In the genomic region with DNA sequence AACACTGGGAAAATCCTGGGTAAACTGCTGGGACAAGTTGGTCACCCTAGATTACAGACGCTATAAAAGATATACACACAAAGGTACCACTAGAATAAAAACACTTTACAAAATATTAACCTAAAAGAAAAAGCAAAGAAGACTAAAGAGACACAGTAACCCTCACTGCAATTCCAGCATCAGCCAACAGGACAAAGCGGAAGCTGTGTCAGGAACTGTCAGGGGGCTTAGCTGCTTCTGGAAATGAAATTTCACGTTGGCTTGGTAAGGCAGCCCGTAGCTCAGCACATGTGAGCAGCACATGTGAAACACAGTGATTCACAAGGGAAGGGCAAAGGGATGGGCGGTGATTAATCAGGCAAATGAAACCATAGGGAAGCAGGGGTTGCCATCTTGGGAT, we compare ENCODE assay signal across 24 cellular contexts.
DNase-seq lines count a peak whose midpoint lies in the region; ATAC-seq and TF ChIP-seq lines count a peak whose summit lies in the region.
"Had no signal": no experiment of that assay in that cellular context is flagged by ENCODE, and none has a peak within 500 bp of the region (broad histone marks: within the 10 kb centered on the region; RNA-seq: fewer than 3 reads in every experiment).

No MANE protein-coding gene starts in this region.

- WGBS in tibial nerve, 2 donors = 84 to 87% methylated on average over 5 of the region's 5 CpGs

- H3K4me1 Mint-ChIP-seq in WTC11 (peaks cover 32% of the 10 kb centered on the region), neural progenitor cell (peaks cover 17% of the 10 kb centered on the region)

- H4K20me1 ChIP-seq in neural progenitor cell (ENCODE audit: low read depth) (no peaks in the 10 kb centered on the region), osteoblast (ENCODE audit: insufficient read depth, low read length) (no peaks in the 10 kb centered on the region)

- no peaks in the 10 kb centered on the region for H3K27me3 ChIP-seq in neural progenitor cell
- H3K27me3 ChIP-seq in tibial nerve = no peaks in the 10 kb centered on the region
- H3K27me3 ChIP-seq in osteoblast (ENCODE audit: insufficient read depth, low read length) = no peaks in the 10 kb centered on the region
- H3K27me3 ChIP-seq: pancreas, spleen, upper lobe of right lung had no signal

- H3K4me1 ChIP-seq in neural progenitor cell (peaks cover 4% of the 10 kb centered on the region), tibial nerve (no peaks in the 10 kb centered on the region), osteoblast (ENCODE audit: insufficient read depth, low read length) (no peaks in the 10 kb centered on the region)
- H3K4me1 ChIP-seq: pancreas, spleen, upper lobe of right lung had no signal

- no peak overlapping the region for H3K4me3 Mint-ChIP-seq in WTC11
- H3K4me3 Mint-ChIP-seq in neural progenitor cell = no peak overlapping the region
- H3K4me3 Mint-ChIP-seq: activated CD4-positive, alpha-beta memory T cell treated with anti-CD3 and anti-CD28 coated beads for 36 hours; CD14-positive monocyte; natural killer cell had no signal

- H3K9me3 ChIP-seq in neural progenitor cell (ENCODE audit: low read depth) (no peaks in the 10 kb centered on the region), tibial nerve (peaks cover 0 to 12% (median 0%) of the 10 kb centered on the region in 4 donors), osteoblast (ENCODE audit: low read depth, low read length) (no peaks in the 10 kb centered on the region)
- H3K9me3 ChIP-seq: pancreas, upper lobe of right lung had no signal

- no peak for TF ChIP-seq POLR2A in tibial nerve (IDR thresholded peaks at IDR 0.05)

- peak; percentile 10; the same call in 1 of the 3 replicates for TF ChIP-seq CTCF in GM12872 (IDR thresholded peaks at IDR 0.05; ENCODE audit: insufficient read depth, low read depth, low read length)
- no peak; the same call in 1 of the 2 replicates for TF ChIP-seq CTCF in WTC11 (IDR thresholded peaks at IDR 0.05)
- peak; percentile 5 for TF ChIP-seq CTCF in fibroblast of the aortic adventitia (IDR thresholded peaks at IDR 0.05; ENCODE audit: insufficient read depth, low read length)
- peak; percentile 51 for TF ChIP-seq CTCF in neural progenitor cell (IDR thresholded peaks at IDR 0.05)
- no peak for TF ChIP-seq CTCF in tibial nerve (IDR thresholded peaks at IDR 0.05)
- TF ChIP-seq CTCF in osteoblast (IDR thresholded peaks at IDR 0.05; ENCODE audit: extremely low read depth, low read depth, low read length) = no peak

- H3K27me3 Mint-ChIP-seq in WTC11 (ENCODE audit: low read depth) (no peaks in the 10 kb centered on the region; the same call in 1 of the 2 replicates), neural progenitor cell (ENCODE audit: insufficient read depth, low read depth) (no peaks in the 10 kb centered on the region)
- H3K27me3 Mint-ChIP-seq: activated CD4-positive, alpha-beta memory T cell treated with anti-CD3 and anti-CD28 coated beads for 36 hours had no signal

- DNase-seq in WTC11 (ENCODE audit: low spot score) (no peak), fibroblast of the aortic adventitia (ENCODE audit: low read depth) (no peak), neural progenitor cell (ENCODE audit: low spot score) (no peak), tibial nerve (ENCODE audit: low spot score in 2 of 2) (no peak), osteoblast (ENCODE audit: insufficient read length, low spot score, missing footprints) (no peak), NCI-H2107 (lab: John Stamatoyannopoulos, UW) (no peak)
- DNase-seq in activated T-cell treated with anti-CD3 and anti-CD28 coated beads, Interleukin-2, amount 50 U/mL, for 48 hours = no peak
- DNase-seq: activated CD4-positive, alpha-beta memory T cell treated with anti-CD3 and anti-CD28 coated beads for 36 hours; cortex of kidney; DMS79; GM23248; IMR-90; natural killer cell; NCI-H1092; NCI-H187; NCI-H524; pancreas; SHP77 treated with DMSO at 0.1 percent for 48 hours; spleen; upper lobe of right lung had no signal

- H3K9me3 Mint-ChIP-seq in WTC11 (peaks cover 17% of the 10 kb centered on the region), neural progenitor cell (peaks cover 10% of the 10 kb centered on the region)

- H3K36me3 ChIP-seq in neural progenitor cell (no peaks in the 10 kb centered on the region), tibial nerve (peaks cover 0 to 9% (median 0%) of the 10 kb centered on the region in 3 donors), osteoblast (ENCODE audit: insufficient read depth, low read length) (no peaks in the 10 kb centered on the region)
- H3K36me3 ChIP-seq: pancreas, upper lobe of right lung had no signal

- H3K79me2 ChIP-seq in neural progenitor cell (ENCODE audit: low read depth) (no peaks in the 10 kb centered on the region), osteoblast (ENCODE audit: insufficient read depth, low read length) (no peaks in the 10 kb centered on the region)

- POLR2A ChIA-PET in WTC11 (lab: Charles Lee) = no interaction called here

- H3K4me2 ChIP-seq in neural progenitor cell (no peak overlapping the region), osteoblast (ENCODE audit: insufficient read depth, low read length) (no peak overlapping the region)

- ATAC-seq in WTC11 = peak; percentile 84
- ATAC-seq: activated naive CD4-positive, alpha-beta T cell treated with anti-CD3 and anti-CD28 coated beads, Interleukin-2, amount 50 U/mL, for 72 hours; natural killer cell; Panc1; pancreas had no signal

- no peak overlapping the region for H3K27ac Mint-ChIP-seq in WTC11
- no peak overlapping the region for H3K27ac Mint-ChIP-seq in neural progenitor cell
- H3K27ac Mint-ChIP-seq: activated CD4-positive, alpha-beta memory T cell treated with anti-CD3 and anti-CD28 coated beads for 36 hours; natural killer cell had no signal

- H3K36me3 Mint-ChIP-seq in WTC11 (peaks cover 11% of the 10 kb centered on the region), neural progenitor cell (no peaks in the 10 kb centered on the region)
- H3K36me3 Mint-ChIP-seq: natural killer cell had no signal

- CTCF ChIA-PET in WTC11 (lab: Charles Lee) = interaction anchor here (0.5 to 1.3 kb wide), 14 partner anchors 9 to 1376 kb away, joined by 3 to 6 read pairs (median 3); no protein-coding TSS in a partner anchor

- H3K27ac ChIP-seq in neural progenitor cell (no peak overlapping the region), tibial nerve (no peak overlapping the region), osteoblast (ENCODE audit: low read depth, low read length) (no peak overlapping the region)
- H3K27ac ChIP-seq: GM23248, pancreas, spleen, upper lobe of right lung had no signal

- no peak overlapping the region for H3K4me3 ChIP-seq in fibroblast of the aortic adventitia (ENCODE audit: low read depth, low read length)
- no peak overlapping the region for H3K4me3 ChIP-seq in neural progenitor cell
- no peak overlapping the region for H3K4me3 ChIP-seq in tibial nerve
- H3K4me3 ChIP-seq in osteoblast (ENCODE audit: insufficient read depth, low read length) = no peak overlapping the region
- H3K4me3 ChIP-seq: GM23248, pancreas, spleen, upper lobe of right lung had no signal

- no peak for TF ChIP-seq EP300 in tibial nerve (IDR thresholded peaks at IDR 0.05)

- H2AFZ ChIP-seq in neural progenitor cell (replicated peaks) (no peak overlapping the region), osteoblast (ENCODE audit: low read length) (no peak overlapping the region)
- H2AFZ ChIP-seq: GM23248 had no signal

- H3F3A ChIP-seq in neural progenitor cell (ENCODE audit: low read depth) = no peaks in the 10 kb centered on the region

- no peak overlapping the region for H3K9ac ChIP-seq in neural progenitor cell
- H3K9ac ChIP-seq: GM23248 had no signal

TF ChIP-seq in WTC11, 78 proteins besides CTCF, POLR2A, EP300 and RAD21 (continues in another document):
- TF ChIP-seq, protein P1, sequence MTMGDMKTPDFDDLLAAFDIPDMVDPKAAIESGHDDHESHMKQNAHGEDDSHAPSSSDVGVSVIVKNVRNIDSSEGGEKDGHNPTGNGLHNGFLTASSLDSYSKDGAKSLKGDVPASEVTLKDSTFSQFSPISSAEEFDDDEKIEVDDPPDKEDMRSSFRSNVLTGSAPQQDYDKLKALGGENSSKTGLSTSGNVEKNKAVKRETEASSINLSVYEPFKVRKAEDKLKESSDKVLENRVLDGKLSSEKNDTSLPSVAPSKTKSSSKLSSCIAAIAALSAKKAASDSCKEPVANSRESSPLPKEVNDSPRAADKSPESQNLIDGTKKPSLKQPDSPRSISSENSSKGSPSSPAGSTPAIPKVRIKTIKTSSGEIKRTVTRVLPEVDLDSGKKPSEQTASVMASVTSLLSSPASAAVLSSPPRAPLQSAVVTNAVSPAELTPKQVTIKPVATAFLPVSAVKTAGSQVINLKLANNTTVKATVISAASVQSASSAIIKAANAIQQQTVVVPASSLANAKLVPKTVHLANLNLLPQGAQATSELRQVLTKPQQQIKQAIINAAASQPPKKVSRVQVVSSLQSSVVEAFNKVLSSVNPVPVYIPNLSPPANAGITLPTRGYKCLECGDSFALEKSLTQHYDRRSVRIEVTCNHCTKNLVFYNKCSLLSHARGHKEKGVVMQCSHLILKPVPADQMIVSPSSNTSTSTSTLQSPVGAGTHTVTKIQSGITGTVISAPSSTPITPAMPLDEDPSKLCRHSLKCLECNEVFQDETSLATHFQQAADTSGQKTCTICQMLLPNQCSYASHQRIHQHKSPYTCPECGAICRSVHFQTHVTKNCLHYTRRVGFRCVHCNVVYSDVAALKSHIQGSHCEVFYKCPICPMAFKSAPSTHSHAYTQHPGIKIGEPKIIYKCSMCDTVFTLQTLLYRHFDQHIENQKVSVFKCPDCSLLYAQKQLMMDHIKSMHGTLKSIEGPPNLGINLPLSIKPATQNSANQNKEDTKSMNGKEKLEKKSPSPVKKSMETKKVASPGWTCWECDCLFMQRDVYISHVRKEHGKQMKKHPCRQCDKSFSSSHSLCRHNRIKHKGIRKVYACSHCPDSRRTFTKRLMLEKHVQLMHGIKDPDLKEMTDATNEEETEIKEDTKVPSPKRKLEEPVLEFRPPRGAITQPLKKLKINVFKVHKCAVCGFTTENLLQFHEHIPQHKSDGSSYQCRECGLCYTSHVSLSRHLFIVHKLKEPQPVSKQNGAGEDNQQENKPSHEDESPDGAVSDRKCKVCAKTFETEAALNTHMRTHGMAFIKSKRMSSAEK (CRISPR knock-in tag; IDR thresholded peaks at IDR 0.05; ENCODE audit: borderline replicate concordance) = no peak
- no peak for TF ChIP-seq RORB (CRISPR knock-in tag; IDR thresholded peaks at IDR 0.05)

Comparison
In these comparisons a context has a peak if more than half of its experiments do, and no peak if none do; other contexts are left out.
1. CTCF ChIP-seq: peak in GM12872 (single experiment), fibroblast of the aortic adventitia (single experiment) and neural progenitor cell (single experiment); none in WTC11 (single experiment), tibial nerve (0 of 5) and osteoblast (single experiment).